ENCODE assay signal across 1 cellular context in genomic region chr7:112995091-112995824, GRCh38.
TF ChIP-seq lines count a peak whose summit lies in the region.

No MANE protein-coding gene starts in this region.

TF ChIP-seq in GM23338, 12 proteins besides CTCF, POLR2A, EP300 and RAD21 (continued from another document):
- TF ChIP-seq STAT1 (IDR thresholded peaks at IDR 0.05; ENCODE audit: unreplicated experiment): no peak
- no peak for TF ChIP-seq ETS1 (IDR thresholded peaks at IDR 0.05)
